11 cellular contexts compared by ENCODE assay signal in the genomic region with DNA sequence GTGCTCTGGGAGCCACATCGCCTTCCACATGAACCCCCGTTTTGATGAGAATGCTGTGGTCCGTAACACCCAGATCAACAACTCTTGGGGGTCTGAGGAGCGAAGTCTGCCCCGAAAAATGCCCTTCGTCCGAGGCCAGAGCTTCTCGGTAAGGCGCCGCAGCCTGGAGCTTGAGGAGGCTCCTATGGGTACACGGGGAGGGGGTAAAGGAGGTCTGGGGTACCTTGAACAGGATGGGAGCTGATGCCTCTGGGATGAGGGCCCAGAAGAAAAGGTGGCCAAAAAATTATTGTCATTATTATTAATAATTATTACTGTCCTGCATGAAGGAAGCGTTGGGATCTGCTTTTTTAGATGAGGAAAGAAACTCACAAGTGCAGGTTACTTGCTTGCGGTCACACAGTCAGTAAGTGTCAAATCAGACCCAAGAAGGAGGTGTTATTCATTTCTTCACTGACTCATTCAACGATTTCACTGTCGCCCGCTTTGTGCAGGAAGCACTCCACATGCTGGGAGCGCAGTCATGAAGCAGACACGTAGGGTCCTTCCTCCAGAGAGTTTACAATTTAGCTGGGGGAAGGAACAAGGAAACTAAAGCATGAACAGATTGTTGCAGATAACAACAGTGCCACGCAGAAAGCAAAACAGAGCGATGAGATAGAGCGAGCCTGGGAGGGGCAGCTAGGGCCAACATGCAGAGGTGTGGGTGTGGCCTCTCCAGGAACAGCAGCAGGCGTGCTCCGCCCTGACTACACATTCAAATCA. TPM values are rescaled to one million over a fixed set of nuclear protein-coding genes. Genes with fewer than 3 reads are reported as not detected.
A peak's percentile ranks its signal among the peaks of the same experiment; 100 is the strongest.
DNase-seq lines count a peak whose midpoint lies in the region; ATAC-seq and TF ChIP-seq lines count a peak whose summit lies in the region.
"Not testable (repeated sequence)": the region's sequence is repeated elsewhere in the genome, so short reads cannot be mapped to it uniquely, and the experiment has no call there.
"Had no signal": no experiment of that assay in that cellular context is flagged by ENCODE, and none has a peak within 500 bp of the region (broad histone marks: within the 10 kb centered on the region; RNA-seq: fewer than 3 reads in every experiment).

No MANE protein-coding gene starts in this region.

- not testable (repeated sequence) for H3K9me2 ChIP-seq in PC-9 (ENCODE audit: insufficient read depth)

- H3K4me3 Mint-ChIP-seq in CD8-positive, alpha-beta memory T cell = peak overlapping the region in 4 of 7 donors; percentile 43 to 80 (median 70)
- H3K4me3 Mint-ChIP-seq in naive thymus-derived CD4-positive, alpha-beta T cell = peak overlapping the region in 7 of 10 donors; percentile 39 to 78 (median 70)

- BruUV-seq in PC-9 (replicated peaks; lab: Mats Ljungman, UMichigan) = not testable (repeated sequence)

- peak; percentile 64 for ATAC-seq in GM19043 (IDR thresholded peaks at IDR 0.05; ENCODE audit: low read depth, unreplicated experiment)
- peak; percentile 59 for ATAC-seq in HG02938 (IDR thresholded peaks at IDR 0.05; ENCODE audit: unreplicated experiment)
- peak; percentile 73 for ATAC-seq in naive thymus-derived CD4-positive, alpha-beta T cell

- not testable (repeated sequence) for H3K9me3 Mint-ChIP-seq in CD8-positive, alpha-beta memory T cell; naive thymus-derived CD4-positive, alpha-beta T cell

- H3K4me2 ChIP-seq in PC-9 = peak overlapping the region; percentile 64

- in situ Hi-C loops in brain microvascular endothelial cell (cut with HindIII; ENCODE audit: low pct_ligation_motif_present, low sequenced_read_pairs) = not testable (repeated sequence)

- DNase-seq in CD8-positive, alpha-beta memory T cell = peak in 2 of 5 donors; percentile 9 to 57
- DNase-seq in PC-9 (peak; percentile 69 to 82), activated T-cell treated with anti-CD3 and anti-CD28 coated beads for 24 hours (ENCODE audit: low read depth) (peak; percentile 13), brain microvascular endothelial cell (peak; percentile 14)
- peak in 1 of 9 donors; percentile 31 for DNase-seq in naive thymus-derived CD4-positive, alpha-beta T cell
- DNase-seq in stimulated activated CD8-positive, alpha-beta memory T cell treated with anti-CD3 and anti-CD28 coated beads, Interleukin-4, amount 100 ng/mL, for 48 hours = peak; percentile 49

- not testable (repeated sequence) for H3K27ac ChIP-seq in CD8-positive, alpha-beta memory T cell (ENCODE audit: low read depth, low read length); PC-9; brain microvascular endothelial cell; naive thymus-derived CD4-positive, alpha-beta T cell (ENCODE audit: low read depth, low read length)

- not testable (repeated sequence) for H3F3A ChIP-seq in PC-9 (ENCODE audit: insufficient read depth, low read depth)

- not testable (repeated sequence) for H3K36me3 ChIP-seq in CD8-positive, alpha-beta memory T cell (ENCODE audit: insufficient read depth, low read length); PC-9 (ENCODE audit: low read depth); brain microvascular endothelial cell (replicated peaks); naive thymus-derived CD4-positive, alpha-beta T cell (ENCODE audit: control insufficient read depth in 2 of 3, insufficient read depth in 3 of 3, low read length in 3 of 3)

- not testable (repeated sequence) for TF ChIP-seq CTCF in PC-9 (conservative IDR thresholded peaks at IDR 0.05); brain microvascular endothelial cell (IDR thresholded peaks at IDR 0.05; ENCODE audit: low read depth, low read length, missing control alignments)

- H3K9me3 ChIP-seq in CD8-positive, alpha-beta memory T cell (ENCODE audit: low read length); PC-9 (ENCODE audit: insufficient read depth, low read depth); naive thymus-derived CD4-positive, alpha-beta T cell (ENCODE audit: control insufficient read depth in 2 of 3, low read length in 3 of 3): not testable (repeated sequence)

- H3K27ac Mint-ChIP-seq in CD8-positive, alpha-beta memory T cell = peak overlapping the region in 1 of 8 donors; percentile 55
- peak overlapping the region in 1 of 9 donors; percentile 75 for H3K27ac Mint-ChIP-seq in naive thymus-derived CD4-positive, alpha-beta T cell

- not testable (repeated sequence) for H3K4me3 ChIP-seq in CD8-positive, alpha-beta memory T cell (ENCODE audit: low read length); brain microvascular endothelial cell (ENCODE audit: low read depth, low read length); naive thymus-derived CD4-positive, alpha-beta T cell (ENCODE audit: low read length)
- peak overlapping the region; percentile 40; the same call in 1 of the 2 replicates for H3K4me3 ChIP-seq in PC-9

- not testable (repeated sequence) for H3K36me3 Mint-ChIP-seq in CD8-positive, alpha-beta memory T cell; naive thymus-derived CD4-positive, alpha-beta T cell

- intact Hi-C loops in PC-9 (cut with micrococcal nuclease; ENCODE audit: unreplicated experiment); naive thymus-derived CD4-positive, alpha-beta T cell (cut with micrococcal nuclease): not testable (repeated sequence)

- not testable (repeated sequence) for H4K20me1 ChIP-seq in PC-9 (ENCODE audit: insufficient read depth)

- H2AFZ ChIP-seq in PC-9 = not testable (repeated sequence)

- POLR2A ChIA-PET in CD8-positive, alpha-beta memory T cell (lab: Charles Lee); PC-9 (lab: Charles Lee; ENCODE audit: unreplicated experiment); naive thymus-derived CD4-positive, alpha-beta T cell (lab: Charles Lee): not testable (repeated sequence)

- not testable (repeated sequence) for H3K4me1 Mint-ChIP-seq in CD8-positive, alpha-beta memory T cell; naive thymus-derived CD4-positive, alpha-beta T cell

- H3K27me3 Mint-ChIP-seq in CD8-positive, alpha-beta memory T cell; naive thymus-derived CD4-positive, alpha-beta T cell: not testable (repeated sequence)

- not testable (repeated sequence) for H3K4me1 ChIP-seq in CD8-positive, alpha-beta memory T cell (ENCODE audit: insufficient read depth, low read length); PC-9 (replicated peaks; ENCODE audit: insufficient read depth); naive thymus-derived CD4-positive, alpha-beta T cell (ENCODE audit: control insufficient read depth in 2 of 2, insufficient read depth in 2 of 2, low read length in 2 of 2)

- CTCF ChIA-PET in CD8-positive, alpha-beta memory T cell (lab: Charles Lee); PC-9 (lab: Charles Lee); naive thymus-derived CD4-positive, alpha-beta T cell (lab: Charles Lee): not testable (repeated sequence)

- not testable (repeated sequence) for H3K79me2 ChIP-seq in PC-9 (ENCODE audit: low read depth)

- not testable (repeated sequence) for H3K27me3 ChIP-seq in CD8-positive, alpha-beta memory T cell (ENCODE audit: insufficient read depth, low read length, poor library complexity, severe bottlenecking); PC-9 (ENCODE audit: insufficient read depth, low read depth); brain microvascular endothelial cell (replicated peaks); naive thymus-derived CD4-positive, alpha-beta T cell (ENCODE audit: control insufficient read depth in 2 of 2, insufficient read depth in 2 of 2, low read length in 2 of 2)

RNA-seq across cellular contexts. Expression of a gene that starts 16.3 kb away (rescaled TPM):
- not detected for total RNA-seq in CD8-positive, alpha-beta memory T cell
- not detected for polyA plus RNA-seq in CD8-positive, alpha-beta memory T cell
- total RNA-seq in PC-9 (2021) = 1.8 and 1.9 TPM in 2 replicates
- 1 to 10 TPM in 1 of 5 experiments, under 1 TPM in 3, not detected in 1; 0.24 to 1.4 (median 0.80) TPM for total RNA-seq in naive thymus-derived CD4-positive, alpha-beta T cell
- not detected for polyA plus RNA-seq in naive thymus-derived CD4-positive, alpha-beta T cell
- total RNA-seq: left ventricle myocardium superior, uterus had no signal
- polyA plus RNA-seq: AG04450 had no signal
